ENCODE assay signal across 1 cellular context in the genomic region with DNA sequence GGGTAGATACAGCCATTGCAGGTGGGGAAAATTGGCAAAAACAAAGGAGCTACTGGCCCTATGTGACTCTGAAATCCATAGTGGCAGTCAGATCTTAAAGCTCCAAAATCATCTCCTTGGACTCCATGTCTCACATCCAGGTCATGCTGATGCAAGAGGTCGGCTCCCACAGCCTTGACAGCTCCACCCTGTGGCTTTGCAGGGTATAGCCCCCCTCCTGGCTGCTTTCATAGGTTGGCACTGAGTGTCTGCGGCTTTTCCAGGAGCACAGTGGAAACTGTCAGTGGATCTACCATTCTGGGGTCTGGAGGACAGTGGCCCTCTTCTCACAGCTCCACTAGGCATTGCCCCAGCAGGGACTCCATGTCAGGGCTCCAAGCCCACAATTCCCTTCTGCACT.
TF ChIP-seq lines count a peak whose summit lies in the region.

No MANE protein-coding gene starts in this region.

TF ChIP-seq in H1, 55 proteins besides CTCF, POLR2A, EP300 and RAD21 (continued from another document):
- TF ChIP-seq EZH2 (IDR thresholded peaks at IDR 0.05; ENCODE audit: low read depth, low read length, severe bottlenecking) (no peak), RNF2 (IDR thresholded peaks at IDR 0.05; ENCODE audit: borderline replicate concordance, low read depth, low read length, missing control alignments, poor library complexity, severe bottlenecking) (no peak)
